Comparison of ENCODE assay signal across 16 cellular contexts in the genomic region with DNA sequence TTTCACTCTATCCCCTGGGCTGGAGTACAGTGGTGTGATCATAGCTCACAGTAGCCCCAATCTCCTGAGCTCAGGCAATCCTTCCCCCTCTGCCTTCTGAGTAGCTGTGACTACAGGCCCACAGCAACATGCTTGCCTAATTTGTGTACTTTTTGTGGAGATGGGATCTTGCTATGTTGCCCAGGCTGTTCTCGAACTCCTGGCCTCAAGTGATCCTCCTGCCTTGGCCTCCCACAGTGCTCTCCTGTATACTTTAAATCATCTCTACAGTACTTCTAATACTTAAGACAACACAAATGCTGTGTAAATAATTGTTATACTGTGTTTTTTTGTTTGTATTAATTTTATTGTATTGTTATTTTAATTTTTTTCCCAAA. TPM values are rescaled to one million over a fixed set of nuclear protein-coding genes. Genes with fewer than 3 reads are reported as not detected.
"Had no signal": no experiment of that assay in that cellular context is flagged by ENCODE, and none has a peak within 500 bp of the region (broad histone marks: within the 10 kb centered on the region; RNA-seq: fewer than 3 reads in every experiment).

No MANE protein-coding gene starts in this region.

- DNase-seq: activated B cell treated with CpG ODN at 0.5 μM for 24 hours; activated CD4-positive, alpha-beta T cell treated with anti-CD3 and anti-CD28 coated beads, Interleukin-2, amount 10 ng/mL, durations not matched to agents 24 days and 14 days; activated naive CD4-positive, alpha-beta T cell treated with anti-CD3 and anti-CD28 coated beads, Interleukin-2, amount 10 ng/mL, durations not matched to agents 7 days and 5 days; activated T-cell treated with anti-CD3 and anti-CD28 coated beads for 4 hours; glutamatergic neuron; immature natural killer cell; mucosa of descending colon; natural killer cell; stimulated activated CD4-positive, alpha-beta T cell treated with anti-CD3 and anti-CD28 coated beads, Interleukin-15, amount 100 ng/mL, for 24 hours; T-helper 1 cell had no signal

- H3K27ac ChIP-seq: prostate gland had no signal

- ATAC-seq: activated T-helper 17 cell treated with anti-CD3 and anti-CD28 coated beads, Interleukin-2, amount 50 U/mL, for 72 hours; natural killer cell had no signal

- H3K9me3 Mint-ChIP-seq: activated B cell treated with CpG ODN at 0.5 μM for 24 hours; activated CD4-positive, alpha-beta T cell treated with anti-CD3 and anti-CD28 coated beads, Interleukin-2, amount 10 ng/mL, durations not matched to agents 24 days and 14 days; activated naive CD4-positive, alpha-beta T cell treated with anti-CD3 and anti-CD28 coated beads, Interleukin-2, amount 10 ng/mL, durations not matched to agents 7 days and 5 days; activated T-helper 17 cell treated with anti-CD3 and anti-CD28 coated beads, Interleukin-2, amount 50 U/mL, for 72 hours; immature natural killer cell; natural killer cell had no signal

- H3K27me3 Mint-ChIP-seq: activated B cell treated with CpG ODN at 0.5 μM for 24 hours; activated T-helper 17 cell treated with anti-CD3 and anti-CD28 coated beads, Interleukin-2, amount 50 U/mL, for 72 hours had no signal

- H3K4me3 ChIP-seq: dorsolateral prefrontal cortex, esophagus muscularis mucosa, mucosa of descending colon, prostate gland, stomach, tibial nerve had no signal

- H3K4me1 Mint-ChIP-seq: activated CD4-positive, alpha-beta T cell treated with anti-CD3 and anti-CD28 coated beads, Interleukin-2, amount 10 ng/mL, durations not matched to agents 24 days and 14 days; activated naive CD4-positive, alpha-beta T cell treated with anti-CD3 and anti-CD28 coated beads, Interleukin-2, amount 10 ng/mL, durations not matched to agents 7 days and 5 days; activated T-helper 17 cell treated with anti-CD3 and anti-CD28 coated beads, Interleukin-2, amount 50 U/mL, for 72 hours; immature natural killer cell; natural killer cell had no signal

- H3K4me1 ChIP-seq: prostate gland had no signal

- H3K4me3 Mint-ChIP-seq: activated B cell treated with CpG ODN at 0.5 μM for 24 hours; activated CD4-positive, alpha-beta T cell treated with anti-CD3 and anti-CD28 coated beads, Interleukin-2, amount 10 ng/mL, durations not matched to agents 24 days and 14 days; activated naive CD4-positive, alpha-beta T cell treated with anti-CD3 and anti-CD28 coated beads, Interleukin-2, amount 10 ng/mL, durations not matched to agents 7 days and 5 days; activated T-helper 17 cell treated with anti-CD3 and anti-CD28 coated beads, Interleukin-2, amount 50 U/mL, for 72 hours; immature natural killer cell; natural killer cell had no signal

- H3K36me3 ChIP-seq: esophagus muscularis mucosa, prostate gland, stomach, tibial nerve had no signal

- H3K9me3 ChIP-seq: esophagus muscularis mucosa, mucosa of descending colon, prostate gland, stomach, tibial nerve had no signal

- H3K27me3 ChIP-seq: dorsolateral prefrontal cortex, esophagus muscularis mucosa, stomach, tibial nerve had no signal

- H3K36me3 Mint-ChIP-seq: activated naive CD4-positive, alpha-beta T cell treated with anti-CD3 and anti-CD28 coated beads, Interleukin-2, amount 10 ng/mL, durations not matched to agents 7 days and 5 days; immature natural killer cell; natural killer cell had no signal

- H3K27ac Mint-ChIP-seq: activated B cell treated with CpG ODN at 0.5 μM for 24 hours; activated CD4-positive, alpha-beta T cell treated with anti-CD3 and anti-CD28 coated beads, Interleukin-2, amount 10 ng/mL, durations not matched to agents 24 days and 14 days; activated naive CD4-positive, alpha-beta T cell treated with anti-CD3 and anti-CD28 coated beads, Interleukin-2, amount 10 ng/mL, durations not matched to agents 7 days and 5 days; activated T-helper 17 cell treated with anti-CD3 and anti-CD28 coated beads, Interleukin-2, amount 50 U/mL, for 72 hours; natural killer cell had no signal

RNA-seq across cellular contexts. Expression of gene PXDC1, which starts 58.0 kb away (rescaled TPM):
- polyA plus RNA-seq: immature natural killer cell had no signal
